In the genomic region with DNA sequence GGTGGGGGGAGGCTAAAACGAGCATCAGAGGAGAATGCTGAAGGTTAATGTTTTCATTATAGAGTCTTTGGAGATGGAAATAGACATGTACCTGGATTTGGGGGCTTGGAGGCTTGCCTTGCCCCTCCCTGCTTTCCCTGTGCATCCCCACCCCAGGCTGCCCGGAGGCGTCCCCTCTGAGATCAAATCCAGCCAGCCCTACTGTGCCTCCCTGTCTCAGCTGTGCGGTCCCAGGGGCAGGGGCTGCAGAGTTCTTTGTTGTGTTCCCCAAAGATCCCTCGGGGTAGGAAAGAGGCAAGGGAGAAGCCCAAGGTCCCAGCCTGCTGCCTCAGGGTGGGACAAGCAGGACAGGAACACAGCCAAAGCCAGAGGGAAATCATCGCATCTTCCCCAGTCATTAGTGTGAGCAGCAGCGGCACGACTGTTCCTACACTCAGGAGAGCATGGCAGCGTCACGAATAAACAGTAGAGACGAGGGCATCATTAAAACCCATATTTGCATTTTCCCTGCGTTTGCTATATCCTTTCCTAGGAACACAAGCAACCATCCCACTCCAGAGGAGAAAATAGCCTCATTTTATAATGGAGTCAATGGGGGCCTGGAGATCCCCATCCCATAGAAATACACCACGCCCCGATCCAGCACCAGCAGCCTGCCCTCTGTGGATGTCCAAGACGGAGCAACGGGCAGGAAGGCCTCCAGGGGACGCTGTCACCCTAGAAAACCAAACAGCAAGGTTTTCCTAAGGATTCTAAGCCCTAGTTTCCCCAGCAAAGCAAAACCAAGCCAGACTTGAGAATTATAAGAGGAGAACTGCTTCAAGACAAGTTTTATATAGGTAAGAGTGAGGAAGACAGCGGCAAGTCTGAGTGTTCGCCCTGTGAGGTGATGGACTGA, we compare ENCODE assay signal across 11 cellular contexts.
DNase-seq lines count a peak whose midpoint lies in the region; ATAC-seq and TF ChIP-seq lines count a peak whose summit lies in the region.
"Had no signal": no experiment of that assay in that cellular context is flagged by ENCODE, and none has a peak within 500 bp of the region (broad histone marks: within the 10 kb centered on the region; RNA-seq: fewer than 3 reads in every experiment).

No MANE protein-coding gene starts in this region.

- TF ChIP-seq CTCF in C4-2B (conservative IDR thresholded peaks at IDR 0.05), result peak; percentile 59
- TF ChIP-seq CTCF in HFF-Myc (IDR thresholded peaks at IDR 0.05; ENCODE audit: low read depth, low read length, missing control alignments), result peak; percentile 63
- peak; percentile 37 for TF ChIP-seq CTCF in astrocyte of the spinal cord (IDR thresholded peaks at IDR 0.05; ENCODE audit: low read depth, low read length)

- DNase-seq in HFF-Myc (ENCODE audit: extremely low read depth, low read depth), result no peak
- DNase-seq in astrocyte of the spinal cord (ENCODE audit: low read depth, low spot score), result no peak
- DNase-seq in left kidney (ENCODE audit: low read depth, low spot score), result peak; percentile 37
- DNase-seq in stimulated activated CD4-positive, alpha-beta T cell treated with anti-CD3 and anti-CD28 coated beads, Interleukin-4, amount 100 ng/mL, for 24 hours, result no peak
- DNase-seq: NCI-H1092; NK-92 treated with Interleukin-12 subunit alpha and Interleukin-12 subunit beta, amount 100 ng/mL, for 24 hours had no signal

- no peak overlapping the region for H3K4me3 ChIP-seq in HFF-Myc (replicated peaks; ENCODE audit: low read depth, low read length)
- H3K4me3 ChIP-seq in astrocyte of the spinal cord (ENCODE audit: low read depth, low read length), result no peak overlapping the region

- ATAC-seq in GM21360 (IDR thresholded peaks at IDR 0.05; ENCODE audit: unreplicated experiment) (no peak), HG03025 (IDR thresholded peaks at IDR 0.05; ENCODE audit: low FRiP score, unreplicated experiment) (no peak), GM21619 (IDR thresholded peaks at IDR 0.05; ENCODE audit: unreplicated experiment) (no peak)

- in situ Hi-C loops in astrocyte of the spinal cord (cut with HindIII; ENCODE audit: low sequenced_read_pairs), result no loop called here

- H3K27ac ChIP-seq in C4-2B, result no peak overlapping the region
- H3K27ac ChIP-seq: neutrophil had no signal
